ENCODE assay signal across 16 cellular contexts in genomic region chrX:24424948-24425347, GRCh38. TPM values are rescaled to one million over a fixed set of nuclear protein-coding genes. Genes with fewer than 3 reads are reported as not detected.
A peak's percentile ranks its signal among the peaks of the same experiment; 100 is the strongest.
DNase-seq lines count a peak whose midpoint lies in the region; ATAC-seq, FAIRE-seq and TF ChIP-seq lines count a peak whose summit lies in the region.
"Had no signal": no experiment of that assay in that cellular context is flagged by ENCODE, and none has a peak within 500 bp of the region (broad histone marks: within the 10 kb centered on the region; RNA-seq: fewer than 3 reads in every experiment).

No MANE protein-coding gene starts in this region.

- H3K27ac ChIP-seq in esophagus muscularis mucosa (replicated peaks in 1 of 4) (peak overlapping the region; percentile 63 to 74 (median 67)), suprapubic skin (peak overlapping the region; percentile 59), spleen (no peak overlapping the region), A673 (ENCODE audit: low read depth, low read length, poor library complexity, severe bottlenecking) (no peak overlapping the region)
- H3K27ac ChIP-seq: neutrophil had no signal

- H3K4me1 ChIP-seq in esophagus muscularis mucosa (peaks cover 0 to 40% (median 32%) of the 10 kb centered on the region in 4 donors), suprapubic skin (peaks cover 24% of the 10 kb centered on the region), spleen (no peaks in the 10 kb centered on the region), A673 (ENCODE audit: insufficient read depth, low read length, poor library complexity, severe bottlenecking) (no peaks in the 10 kb centered on the region)

- intact Hi-C loops in esophagus muscularis mucosa (cut with DNase I) (no loop called here), left colon (cut with DNase I, micrococcal nuclease) (no loop called here), spleen (cut with DNase I; ENCODE audit: low total_unique reads) (no loop called here), A673 (cut with micrococcal nuclease; ENCODE audit: unreplicated experiment) (no loop called here)

- no peak for TF ChIP-seq CTCF in esophagus muscularis mucosa (IDR thresholded peaks at IDR 0.05)
- TF ChIP-seq CTCF in suprapubic skin (IDR thresholded peaks at IDR 0.05), result no peak
- TF ChIP-seq CTCF in spleen (IDR thresholded peaks at IDR 0.05 in 8 of 11, conservative IDR thresholded peaks at IDR 0.05 in 3 of 11), result no peak
- TF ChIP-seq CTCF in A673 (conservative IDR thresholded peaks at IDR 0.05; ENCODE audit: low read depth, low read length), result no peak

- no peaks in the 10 kb centered on the region for H3K36me3 ChIP-seq in esophagus muscularis mucosa
- H3K36me3 ChIP-seq in suprapubic skin, result no peaks in the 10 kb centered on the region
- H3K36me3 ChIP-seq in spleen, result no peaks in the 10 kb centered on the region
- no peaks in the 10 kb centered on the region for H3K36me3 ChIP-seq in A673 (ENCODE audit: insufficient read depth, low read length, poor library complexity, severe bottlenecking)
- H3K36me3 ChIP-seq: neutrophil had no signal

- H3K4me3 ChIP-seq in esophagus muscularis mucosa (no peak overlapping the region), suprapubic skin (no peak overlapping the region), spleen (no peak overlapping the region), A673 (ENCODE audit: low read depth, low read length, poor library complexity, severe bottlenecking) (no peak overlapping the region)

- FAIRE-seq in HTR-8/SVneo (lab: Jason Lieb, UNC), result peak; percentile 90
- FAIRE-seq: colon had no signal

- no TSS peak for BruUV-seq in A673 (replicated peaks; lab: Mats Ljungman, UMichigan)

- POLR2A ChIA-PET in A673 (lab: Charles Lee; ENCODE audit: low non-redundant PET), result no interaction called here

- H3K27me3 ChIP-seq in esophagus muscularis mucosa, result no peaks in the 10 kb centered on the region
- H3K27me3 ChIP-seq in suprapubic skin, result no peaks in the 10 kb centered on the region
- no peaks in the 10 kb centered on the region for H3K27me3 ChIP-seq in spleen (replicated peaks in 1 of 7)
- H3K27me3 ChIP-seq in A673 (replicated peaks; ENCODE audit: insufficient read depth, low read depth, low read length, poor library complexity), result no peaks in the 10 kb centered on the region
- H3K27me3 ChIP-seq: neutrophil had no signal

- 61% methylated on average over 7 of the region's 8 CpGs for WGBS in esophagus muscularis mucosa
- 55% methylated on average over 8 of the region's 8 CpGs for WGBS in suprapubic skin
- 71 to 90% (median 86%) methylated on average over 8 of the region's 8 CpGs for WGBS in spleen, 5 donors

- CTCF ChIA-PET in A673 (lab: Charles Lee), result no interaction called here

- no peak for ATAC-seq in left colon
- ATAC-seq: activated CD8-positive, alpha-beta T cell treated with anti-CD3 and anti-CD28 coated beads, Interleukin-2, amount 10 ng/mL, durations not matched to agents 7 days and 5 days; CD8-positive, alpha-beta T cell; left lobe of liver had no signal

- DNase-seq in HTR-8/SVneo (ENCODE audit: insufficient read length, low spot score) (no peak), esophagus muscularis mucosa (ENCODE audit: extremely low spot score) (peak; percentile 91), left colon (peak; percentile 16 to 50), suprapubic skin (ENCODE audit: low spot score in 2 of 2) (peak; percentile 68 to 77), spleen (no peak), occipital lobe (lab: John Stamatoyannopoulos, UW) (no peak), DMS153 (lab: John Stamatoyannopoulos, UW) (no peak), A673 (ENCODE audit: low spot score) (no peak)
- DNase-seq: activated CD8-positive, alpha-beta T cell treated with anti-CD3 and anti-CD28 coated beads, Interleukin-2, amount 10 ng/mL, durations not matched to agents 7 days and 5 days; activated naive CD4-positive, alpha-beta T cell; CD8-positive, alpha-beta T cell; NCI-H1694; SHP77 had no signal

- H3K9me3 ChIP-seq in esophagus muscularis mucosa (no peaks in the 10 kb centered on the region), suprapubic skin (no peaks in the 10 kb centered on the region), spleen (peaks cover 0 to 12% (median 0%) of the 10 kb centered on the region in 8 donors), A673 (ENCODE audit: low read depth, low read length, poor library complexity, severe bottlenecking) (no peaks in the 10 kb centered on the region)
- H3K9me3 ChIP-seq: neutrophil had no signal

- TF ChIP-seq POLR2A in esophagus muscularis mucosa (IDR thresholded peaks at IDR 0.05; ENCODE audit: low read depth) (no peak), suprapubic skin (IDR thresholded peaks at IDR 0.05) (no peak), spleen (IDR thresholded peaks at IDR 0.05) (no peak)

- TF ChIP-seq EP300 in esophagus muscularis mucosa (IDR thresholded peaks at IDR 0.05), result no peak
- TF ChIP-seq EP300 in suprapubic skin (IDR thresholded peaks at IDR 0.05), result no peak

RNA-seq across cellular contexts. Expression of gene PDK3, which starts 40.1 kb away (rescaled TPM):
- total RNA-seq in esophagus muscularis mucosa, result 10 to 100 TPM; 38.4 to 63.4 (median 53.4) TPM
- total RNA-seq in left colon, result 10 to 100 TPM; 16.2 to 24.2 TPM
- 10 to 100 TPM; 39.7 to 83.0 (median 60.2) TPM for total RNA-seq in suprapubic skin
- total RNA-seq in spleen, result 10 to 100 TPM; 24.1 to 53.0 (median 33.5) TPM
- 10 to 100 TPM in 1 of 3 donors, 1 to 10 TPM in 2; 4.3 to 11.5 (median 6.8) TPM for polyA plus RNA-seq in spleen
- total RNA-seq in occipital lobe, result 6.2 TPM
- 6.6 and 7.2 TPM in 2 replicates for total RNA-seq in A673 (2021)

Comparison
In these comparisons a context has a peak if more than half of its experiments do, and no peak if none do; other contexts are left out.
1. DNase-seq: peak in esophagus muscularis mucosa (single experiment), left colon (2 of 2) and suprapubic skin (2 of 2); none in HTR-8/SVneo (single experiment), spleen (single experiment), occipital lobe (single experiment), DMS153 (single experiment) and A673 (single experiment).
2. H3K27ac ChIP-seq: peak in esophagus muscularis mucosa (4 of 4) and suprapubic skin (single experiment); none in spleen (0 of 8) and A673 (single experiment).